Comparison of ENCODE assay signal across 8 cellular contexts in genomic region chr16:8674413-8675022, GRCh38. TPM values are rescaled to one million over a fixed set of nuclear protein-coding genes. Genes with fewer than 3 reads are reported as not detected.
DNase-seq lines count a peak whose midpoint lies in the region; ATAC-seq, FAIRE-seq and TF ChIP-seq lines count a peak whose summit lies in the region.

TSS of gene ABAT (plus strand) at chr16:8674617. CDS start at chr16:8735740, 61,123 bp downstream.

- ATAC-seq in GM18867 (IDR thresholded peaks at IDR 0.05; ENCODE audit: unreplicated experiment) (peak; percentile 100), HG03066 (IDR thresholded peaks at IDR 0.05; ENCODE audit: low read depth, unreplicated experiment) (peak; percentile 100)
- peak; percentile 96 for ATAC-seq in activated CD4-positive, CD25-positive, alpha-beta regulatory T cell treated with anti-CD3 and anti-CD28 coated beads, Interleukin-2, amount 50 U/mL, for 24 hours

- peak within 1 kb of the TSS; percentile 48 to 67 for H3K9ac ChIP-seq in kidney (ENCODE audit: low read length in 2 of 2)

- H3K4me3 ChIP-seq in AG04449 (ENCODE audit: low read depth, low read length) (peak within 1 kb of the TSS; percentile 77), kidney (ENCODE audit: low read length in 2 of 2) (peak within 1 kb of the TSS; percentile 81 to 91)

- DNase-seq in AG04449 (ENCODE audit: low read depth, low spot score) (peak; percentile 5), NCI-H2196 treated with DMSO at 0.1 percent for 48 hours (lab: John Stamatoyannopoulos, UW; ENCODE audit: unreplicated experiment) (peak; percentile 80), cerebellar cortex (ENCODE audit: low spot score) (peak; percentile 85), kidney (peak; percentile 96)
- peak; percentile 92 for DNase-seq in stimulated activated CD4-positive, alpha-beta T cell treated with anti-CD3 and anti-CD28 coated beads, Interleukin-15, amount 100 ng/mL, for 24 hours

- no peak within 1 kb of the TSS for H3K27ac ChIP-seq in kidney (ENCODE audit: low read depth in 2 of 2, low read length in 2 of 2)

- no peaks in the 10 kb centered on the region for H3K9me3 ChIP-seq in kidney (ENCODE audit: control insufficient read depth in 1 of 2, low read length in 2 of 2)

- intact Hi-C loops in kidney (cut with DNase I): no loop called here

- TF ChIP-seq CTCF in AG04449 (IDR thresholded peaks at IDR 0.05; ENCODE audit: insufficient read depth, low read length, missing control alignments) (no peak), kidney (IDR thresholded peaks at IDR 0.05; ENCODE audit: borderline replicate concordance, extremely low read depth, insufficient read depth) (no peak)

- FAIRE-seq in kidney (lab: Jason Lieb, UNC): no peak

- no peaks in the 10 kb centered on the region for H3K36me3 ChIP-seq in kidney (ENCODE audit: control insufficient read depth in 1 of 2, insufficient read depth in 2 of 2, low read length in 2 of 2)

- CTCF ChIA-PET in AG04449 (lab: Yijun Ruan, JAX): interaction anchor here (0.6 to 5.3 kb wide), 4 partner anchors 13 to 205 kb away, joined by 3 to 49 read pairs (median 4); no protein-coding TSS in a partner anchor

- H3K4me1 ChIP-seq in kidney (ENCODE audit: control insufficient read depth in 1 of 2, insufficient read depth in 1 of 2, low read depth in 1 of 2, low read length in 2 of 2): peaks cover 10 to 15% of the 10 kb centered on the region in 2 donors

- POLR2A ChIA-PET in AG04449 (lab: Yijun Ruan, JAX): no interaction called here

RNA-seq across cellular contexts. Expression of gene ABAT, which starts in this region (rescaled TPM):
- total RNA-seq in kidney: 9.6 TPM
- 34.0 TPM for polyA plus RNA-seq in kidney (ENCODE audit: insufficient read depth, low read depth, low replicate concordance)

Comparison
In these comparisons a context has a peak if more than half of its experiments do, and no peak if none do; other contexts are left out.
1. DNase-seq: peak in every context shown above with its lines; median percentile 96 in kidney; 92 in stimulated activated CD4-positive, alpha-beta T cell treated with anti-CD3 and anti-CD28 coated beads, Interleukin-15, amount 100 ng/mL, for 24 hours; 85 in cerebellar cortex; 80 in NCI-H2196 treated with DMSO at 0.1 percent for 48 hours; 5 in AG04449.